ENCODE assay signal across 8 cellular contexts in genomic region chr4:153143527-153144348, GRCh38.
DNase-seq lines count a peak whose midpoint lies in the region; FAIRE-seq and TF ChIP-seq lines count a peak whose summit lies in the region.

No MANE protein-coding gene starts in this region.

- no peak overlapping the region for H3K27ac ChIP-seq in BLaER1

- no peak overlapping the region for H3K9ac ChIP-seq in BLaER1

- H4K20me1 ChIP-seq in BLaER1, result no peaks in the 10 kb centered on the region

- DNase-seq in HS-5 (ENCODE audit: low read depth) (peak; percentile 58), RCC 7860 (ENCODE audit: low spot score) (peak; percentile 66), globus pallidus (ENCODE audit: low spot score) (peak; percentile 40), GM10266 (ENCODE audit: extremely low spot score) (no peak), midbrain (lab: John Stamatoyannopoulos, UW) (no peak), SKM-1 (lab: John Stamatoyannopoulos, UW; ENCODE audit: unreplicated experiment) (no peak), head of caudate nucleus (no peak)

- no peaks in the 10 kb centered on the region for H3K27me3 ChIP-seq in BLaER1

- peak; percentile 83 for FAIRE-seq in RCC 7860 (lab: Jason Lieb, UNC)

- H3K4me2 ChIP-seq in BLaER1, result peak overlapping the region; percentile 53

- no peak for TF ChIP-seq CTCF in GM10266 (IDR thresholded peaks at IDR 0.05; ENCODE audit: control insufficient read depth, insufficient read depth, low read depth, missing control alignments)

- no peaks in the 10 kb centered on the region for H3K36me3 ChIP-seq in BLaER1

- H3K9me3 ChIP-seq in BLaER1, result no peaks in the 10 kb centered on the region

- H3K4me1 ChIP-seq in BLaER1, result peaks cover 64% of the 10 kb centered on the region

- no peak overlapping the region for H3K4me3 ChIP-seq in BLaER1

- intact Hi-C loops in head of caudate nucleus (cut with DNase I), result loop anchor here (5.0 to 10.0 kb wide), 3 partner anchors 179 to 431 kb away; partner anchors contain the start of gene MND1

Comparison
In these comparisons a context has a peak if more than half of its experiments do, and no peak if none do; other contexts are left out.
1. DNase-seq: peak in HS-5 (single experiment), RCC 7860 (single experiment) and globus pallidus (single experiment); none in GM10266 (single experiment), midbrain (single experiment), SKM-1 (single experiment) and head of caudate nucleus (0 of 42).